Comparison of ENCODE assay signal across 2 cellular contexts in genomic region chr14:37593496-37594237, GRCh38.
TF ChIP-seq lines count a peak whose summit lies in the region.

No MANE protein-coding gene starts in this region.

TF ChIP-seq in WTC11, 78 proteins besides CTCF, POLR2A, EP300 and RAD21:
- TF ChIP-seq ESRRA (CRISPR knock-in tag; IDR thresholded peaks at IDR 0.05; ENCODE audit: borderline replicate concordance) = no peak
- TF ChIP-seq ZSCAN18 (CRISPR knock-in tag; IDR thresholded peaks at IDR 0.05) = no peak
- no peak for TF ChIP-seq SP1 (CRISPR knock-in tag; conservative IDR thresholded peaks at IDR 0.05)
- TF ChIP-seq MYBL2 (CRISPR knock-in tag; IDR thresholded peaks at IDR 0.05) = no peak
- no peak for TF ChIP-seq ZBTB43 (CRISPR knock-in tag; IDR thresholded peaks at IDR 0.05)
- TF ChIP-seq CREB1 (CRISPR knock-in tag; IDR thresholded peaks at IDR 0.05) = no peak
- TF ChIP-seq RORB (CRISPR knock-in tag; IDR thresholded peaks at IDR 0.05) = no peak
- TF ChIP-seq NR2C2 (CRISPR knock-in tag; IDR thresholded peaks at IDR 0.05) = no peak
- no peak for TF ChIP-seq SMAD3 (CRISPR knock-in tag; IDR thresholded peaks at IDR 0.05; ENCODE audit: borderline replicate concordance)
- TF ChIP-seq GRHL2 (CRISPR knock-in tag; IDR thresholded peaks at IDR 0.05; ENCODE audit: insufficient replicate concordance, severe bottlenecking) = no peak
- TF ChIP-seq ZNF512 (CRISPR knock-in tag; IDR thresholded peaks at IDR 0.05; ENCODE audit: borderline replicate concordance) = no peak
- no peak for TF ChIP-seq NFE2L1 (CRISPR knock-in tag; IDR thresholded peaks at IDR 0.05)
- TF ChIP-seq STAT6 (CRISPR knock-in tag; conservative IDR thresholded peaks at IDR 0.05; ENCODE audit: low read depth) = no peak
- no peak for TF ChIP-seq ZNF138 (CRISPR knock-in tag; conservative IDR thresholded peaks at IDR 0.05)
- TF ChIP-seq RELA (CRISPR knock-in tag; IDR thresholded peaks at IDR 0.05; ENCODE audit: borderline replicate concordance) = no peak
- no peak for TF ChIP-seq FOXP4 (CRISPR knock-in tag; IDR thresholded peaks at IDR 0.05)
- no peak for TF ChIP-seq CDX4 (CRISPR knock-in tag; IDR thresholded peaks at IDR 0.05; ENCODE audit: borderline replicate concordance)

TF ChIP-seq in HepG2, 621 proteins besides CTCF, POLR2A, EP300 and RAD21 (continues in another document):
- TF ChIP-seq NR2F6 (IDR thresholded peaks at IDR 0.05) (no peak), NR2F6 (CRISPR knock-in tag; IDR thresholded peaks at IDR 0.05) (0 out of 2 replicates have a peak, but pooled peaks have one; percentile 1), TARDBP (CRISPR knock-in tag; IDR thresholded peaks at IDR 0.05) (no peak), TFAP4 (IDR thresholded peaks at IDR 0.05; ENCODE audit: borderline replicate concordance, low read depth) (no peak), GFI1 (CRISPR knock-in tag; IDR thresholded peaks at IDR 0.05; ENCODE audit: borderline replicate concordance) (0 out of 2 replicates have a peak, but pooled peaks have one; percentile 16), ZNF878 (CRISPR knock-in tag; IDR thresholded peaks at IDR 0.05) (peak; percentile 83; the same call in 1 of the 2 replicates), CHD4 (IDR thresholded peaks at IDR 0.05; ENCODE audit: borderline replicate concordance, low read length) (peak; percentile 38; the same call in 1 of the 2 replicates), XBP1 (CRISPR knock-in tag; IDR thresholded peaks at IDR 0.05) (no peak), RFX1 (IDR thresholded peaks at IDR 0.05) (no peak), TMF1 (CRISPR knock-in tag; IDR thresholded peaks at IDR 0.05; ENCODE audit: low read depth) (0 out of 2 replicates have a peak, but pooled peaks have one; percentile 17), NKX3-1 (CRISPR knock-in tag; IDR thresholded peaks at IDR 0.05) (peak; percentile 60; the same call in 1 of the 2 replicates), ZNF354B (CRISPR knock-in tag; IDR thresholded peaks at IDR 0.05) (peak; percentile 79; the same call in 1 of the 2 replicates), MIER2 (CRISPR knock-in tag; IDR thresholded peaks at IDR 0.05) (no peak), MAFF (IDR thresholded peaks at IDR 0.05; ENCODE audit: low read depth, low read length) (no peak), NFATC3 (CRISPR knock-in tag; IDR thresholded peaks at IDR 0.05) (no peak), NCOA2 (CRISPR knock-in tag; IDR thresholded peaks at IDR 0.05) (0 out of 2 replicates have a peak, but pooled peaks have one; percentile 7), ZNF124 (CRISPR knock-in tag; IDR thresholded peaks at IDR 0.05) (no peak), ZNF850 (CRISPR knock-in tag; conservative IDR thresholded peaks at IDR 0.05) (peak; percentile 41; the same call in 1 of the 2 replicates), POLR2AphosphoS5 (IDR thresholded peaks at IDR 0.05; ENCODE audit: low read depth, low read length) (peak; percentile 12; the same call in 1 of the 2 replicates), NCOR1 (IDR thresholded peaks at IDR 0.05; ENCODE audit: borderline replicate concordance, low read length) (peak; percentile 21; the same call in 1 of the 2 replicates), CHCHD3 (CRISPR knock-in tag; IDR thresholded peaks at IDR 0.05) (no peak), ZNF569 (CRISPR knock-in tag; IDR thresholded peaks at IDR 0.05; ENCODE audit: borderline replicate concordance) (peak; percentile 41; the same call in 1 of the 2 replicates), NAIF1 (CRISPR knock-in tag; IDR thresholded peaks at IDR 0.05; ENCODE audit: borderline replicate concordance) (peak; percentile 77), ZNF574 (CRISPR knock-in tag; IDR thresholded peaks at IDR 0.05) (no peak), BCLAF1 (IDR thresholded peaks at IDR 0.05) (no peak), HMG20A (CRISPR knock-in tag; IDR thresholded peaks at IDR 0.05; ENCODE audit: borderline replicate concordance) (no peak), ZNF362 (CRISPR knock-in tag; IDR thresholded peaks at IDR 0.05; ENCODE audit: borderline replicate concordance) (no peak), REST (IDR thresholded peaks at IDR 0.05; ENCODE audit: borderline replicate concordance in 1 of 2, low read depth in 1 of 2, low read length in 2 of 2) (no peak), HIVEP1 (CRISPR knock-in tag; IDR thresholded peaks at IDR 0.05) (no peak), ZNF446 (CRISPR knock-in tag; IDR thresholded peaks at IDR 0.05) (no peak), ZSCAN12 (CRISPR knock-in tag; IDR thresholded peaks at IDR 0.05) (0 out of 2 replicates have a peak, but pooled peaks have one; percentile 25), ZSCAN29 (CRISPR knock-in tag; conservative IDR thresholded peaks at IDR 0.05) (0 out of 2 replicates have a peak, but pooled peaks have one; percentile 39), ZNF142 (CRISPR knock-in tag; IDR thresholded peaks at IDR 0.05) (no peak), ZNF383 (CRISPR knock-in tag; IDR thresholded peaks at IDR 0.05; ENCODE audit: borderline replicate concordance) (no peak), MTF1 (CRISPR knock-in tag; IDR thresholded peaks at IDR 0.05) (0 out of 2 replicates have a peak, but pooled peaks have one; percentile 13), ZNF430 (CRISPR knock-in tag; IDR thresholded peaks at IDR 0.05) (peak; percentile 46; the same call in 1 of the 2 replicates), ZNF546 (CRISPR knock-in tag; conservative IDR thresholded peaks at IDR 0.05) (0 out of 2 replicates have a peak, but pooled peaks have one; percentile 9), ZNF616 (CRISPR knock-in tag; IDR thresholded peaks at IDR 0.05; ENCODE audit: low read depth) (no peak), DNMT3B (CRISPR knock-in tag; conservative IDR thresholded peaks at IDR 0.05) (no peak), FOXM1 (CRISPR knock-in tag; IDR thresholded peaks at IDR 0.05) (no peak), TCF12 (IDR thresholded peaks at IDR 0.05) (no peak), TCF12 (CRISPR knock-in tag; IDR thresholded peaks at IDR 0.05) (peak; percentile 23; the same call in 1 of the 2 replicates), ZFP82 (CRISPR knock-in tag; IDR thresholded peaks at IDR 0.05; ENCODE audit: borderline replicate concordance) (0 out of 2 replicates have a peak, but pooled peaks have one; percentile 78), ISX (CRISPR knock-in tag; conservative IDR thresholded peaks at IDR 0.05) (no peak)
